6 cellular contexts compared by ENCODE assay signal in genomic region chrX:48540480-48540879, GRCh38. TPM values are rescaled to one million over a fixed set of nuclear protein-coding genes. Genes with fewer than 3 reads are reported as not detected.
DNase-seq lines count a peak whose midpoint lies in the region; TF ChIP-seq lines count a peak whose summit lies in the region.

No MANE protein-coding gene starts in this region.

- peaks cover 12% of the 10 kb centered on the region for H3K79me2 ChIP-seq in SU-DHL-6 (ENCODE audit: insufficient read depth, low read length)

- H2AFZ ChIP-seq in SU-DHL-6 (ENCODE audit: low read depth, low read length, severe bottlenecking): no peak overlapping the region

- peaks cover 22% of the 10 kb centered on the region for H3K4me1 Mint-ChIP-seq in CD14-positive monocyte

- H3K9me3 ChIP-seq in SU-DHL-6 (ENCODE audit: insufficient read depth, low read length): no peaks in the 10 kb centered on the region

- H3K4me2 ChIP-seq in SU-DHL-6 (ENCODE audit: low read depth, low read length, poor library complexity, severe bottlenecking): peak overlapping the region; percentile 70

- peak overlapping the region; percentile 75 for H3K9ac ChIP-seq in SU-DHL-6 (ENCODE audit: low read length)

- H3K36me3 ChIP-seq in SU-DHL-6 (ENCODE audit: low read length): no peaks in the 10 kb centered on the region

- TF ChIP-seq CTCF in CD14-positive monocyte (IDR thresholded peaks at IDR 0.05) (no peak), SU-DHL-6 (IDR thresholded peaks at IDR 0.05; ENCODE audit: insufficient read depth, low read length, poor library complexity, severe bottlenecking) (no peak)

- peak overlapping the region; percentile 80 to 85 for H3K4me3 Mint-ChIP-seq in CD14-positive monocyte

- peaks cover 5% of the 10 kb centered on the region; the same call in 1 of the 2 replicates for H3F3A ChIP-seq in SU-DHL-6 (ENCODE audit: insufficient read depth)

- intact Hi-C loops in CD14-positive monocyte (cut with micrococcal nuclease): no loop called here

- H3K36me3 Mint-ChIP-seq in CD14-positive monocyte: peaks cover 12 to 32% of the 10 kb centered on the region in 2 donors

- peaks cover 0 to 10% (median 6%) of the 10 kb centered on the region in 7 donors for H3K9me3 Mint-ChIP-seq in CD14-positive monocyte

- no peaks in the 10 kb centered on the region for H4K20me1 ChIP-seq in SU-DHL-6 (ENCODE audit: low read depth, low read length)

- no peak overlapping the region for H3K27ac ChIP-seq in SU-DHL-6 (ENCODE audit: low read depth, low read length)

- DNase-seq in CD14-positive monocyte (ENCODE audit: low spot score) (no peak), medulla oblongata (ENCODE audit: extremely low spot score) (peak; percentile 2), NCI-H2081 treated with DMSO at 0.1 percent for 48 hours (lab: John Stamatoyannopoulos, UW) (no peak), NCI-H510A (lab: John Stamatoyannopoulos, UW) (no peak), RPMI8226 (no peak)

- peak overlapping the region; percentile 77 for H3K4me3 ChIP-seq in SU-DHL-6 (ENCODE audit: insufficient read depth, low read length, poor library complexity, severe bottlenecking)

- H3K9me2 ChIP-seq in SU-DHL-6 (replicated peaks; ENCODE audit: insufficient read depth, low read length): no peaks in the 10 kb centered on the region

- H3K27me3 Mint-ChIP-seq in CD14-positive monocyte (ENCODE audit: low read depth in 3 of 3): peaks cover 0 to 6% (median 2%) of the 10 kb centered on the region in 3 donors

- H3K27ac Mint-ChIP-seq in CD14-positive monocyte: peak overlapping the region; percentile 89 to 96 (median 94)

- H3K27me3 ChIP-seq in SU-DHL-6 (ENCODE audit: low read length): no peaks in the 10 kb centered on the region

RNA-seq across cellular contexts. Expression of gene TBC1D25, which starts 1.0 kb away (rescaled TPM):
- polyA plus RNA-seq in CD14-positive monocyte: 1 to 10 TPM; 5.7 to 6.6 TPM

RNA-seq across cellular contexts. Expression of gene EBP, which starts 18.9 kb away (rescaled TPM):
- polyA plus RNA-seq in CD14-positive monocyte: 10 to 100 TPM; 47.4 to 59.5 TPM

RNA-seq across cellular contexts. Expression of gene PORCN, which starts 31.7 kb away (rescaled TPM):
- 1 to 10 TPM; 7.5 to 7.8 TPM for polyA plus RNA-seq in CD14-positive monocyte

RNA-seq across cellular contexts. Expression of gene RBM3, which starts 33.8 kb away (rescaled TPM):
- polyA plus RNA-seq in CD14-positive monocyte: 100 to 1,000 TPM; 187 to 203 TPM

RNA-seq across cellular contexts. Expression of gene WDR13, which starts 56.8 kb away (rescaled TPM):
- 10 to 100 TPM; 68.6 to 93.3 TPM for polyA plus RNA-seq in CD14-positive monocyte
